In genomic region chr15:63834500-63835210, GRCh38 we compare ENCODE assay signal across 8 cellular contexts. TPM values are rescaled to one million over a fixed set of nuclear protein-coding genes. Genes with fewer than 3 reads are reported as not detected.
DNase-seq lines count a peak whose midpoint lies in the region; ATAC-seq and TF ChIP-seq lines count a peak whose summit lies in the region.

No MANE protein-coding gene starts in this region.

- RAD21 ChIA-PET in HCT116 (lab: Charles Lee; ENCODE audit: low non-redundant PET in 1 of 2, low total read pairs in 2 of 2, uncharacterized antibody in 2 of 2, unreplicated experiment in 2 of 2) = no interaction called here

- peak overlapping the region; percentile 93 for H3K9ac ChIP-seq in HCT116 (ENCODE audit: low read length)

- WGBS in right cardiac atrium = 52% methylated on average over 11 of the region's 11 CpGs
- 49 to 56% (median 55%) methylated on average over 11 of the region's 11 CpGs for WGBS in spleen, 5 donors

- H3K36me3 Mint-ChIP-seq in WTC11 = no peaks in the 10 kb centered on the region

- DNase-seq in HCT116 (ENCODE audit: low read depth, low spot score) = no peak
- no peak for DNase-seq in WTC11 (ENCODE audit: low spot score)
- no peak for DNase-seq in right cardiac atrium
- no peak for DNase-seq in spleen
- no peak for DNase-seq in NOMO-1 treated with DMSO at 0.1 percent for 48 hours (lab: John Stamatoyannopoulos, UW; ENCODE audit: unreplicated experiment)
- DNase-seq in stimulated activated naive CD4-positive, alpha-beta T cell treated with Interleukin-2 at 50 U/mL for 16 hours (lab: John Stamatoyannopoulos, UW) = no peak
- no peak for DNase-seq in midbrain (lab: John Stamatoyannopoulos, UW)

- BruUV-seq in HCT116 (replicated peaks; lab: Mats Ljungman, UMichigan) = no TSS peak

- H3K79me2 ChIP-seq in HCT116 (ENCODE audit: insufficient read depth, low read length) = peaks cover 6% of the 10 kb centered on the region; the same call in 1 of the 2 replicates

- no peak for TF ChIP-seq RAD21 in HCT116 (IDR thresholded peaks at IDR 0.05; ENCODE audit: low read depth)

- peak overlapping the region; percentile 84 for H2AFZ ChIP-seq in HCT116 (ENCODE audit: low read depth, low read length, poor library complexity, severe bottlenecking)

- no peaks in the 10 kb centered on the region for H3K9me3 ChIP-seq in HCT116 (ENCODE audit: control insufficient read depth in 1 of 2, insufficient read depth in 1 of 2, low read depth in 1 of 2, low read length in 2 of 2)
- H3K9me3 ChIP-seq in right cardiac atrium (ENCODE audit: control insufficient read depth, low read length) = no peaks in the 10 kb centered on the region
- H3K9me3 ChIP-seq in spleen = no peaks in the 10 kb centered on the region

- TF ChIP-seq CTCF in HCT116 (IDR thresholded peaks at IDR 0.05 in 2 of 3, conservative IDR thresholded peaks at IDR 0.05 in 1 of 3; ENCODE audit: borderline replicate concordance in 1 of 3, insufficient read depth in 1 of 3, low read depth in 2 of 3, low read length in 2 of 3) (no peak), WTC11 (IDR thresholded peaks at IDR 0.05) (no peak), spleen (IDR thresholded peaks at IDR 0.05 in 8 of 11, conservative IDR thresholded peaks at IDR 0.05 in 3 of 11) (no peak)

- TF ChIP-seq POLR2A in HCT116 (IDR thresholded peaks at IDR 0.05; ENCODE audit: borderline replicate concordance, extremely low read depth, insufficient read depth, insufficient read length) (peak; percentile 20), spleen (IDR thresholded peaks at IDR 0.05) (no peak)

- H3K9me2 ChIP-seq in HCT116 (ENCODE audit: insufficient read depth) = no peaks in the 10 kb centered on the region

- peak overlapping the region; percentile 73 for H3K27ac ChIP-seq in HCT116 (ENCODE audit: low read depth, low read length)
- peak overlapping the region; percentile 74 for H3K27ac ChIP-seq in right cardiac atrium (ENCODE audit: low read length)
- H3K27ac ChIP-seq in spleen = peak overlapping the region; percentile 93 to 98 (median 96)

- H3K4me1 ChIP-seq in HCT116 (ENCODE audit: control insufficient read depth in 1 of 2, insufficient read depth in 2 of 2, low read length in 2 of 2) (peaks cover 4 to 14% of the 10 kb centered on the region in 2 experiments; a peak in 3 of 4 replicates), right cardiac atrium (ENCODE audit: control insufficient read depth, insufficient read depth, low read length) (no peaks in the 10 kb centered on the region), spleen (peaks cover 19 to 49% (median 43%) of the 10 kb centered on the region in 6 donors)

- intact Hi-C loops in HCT116 (cut with micrococcal nuclease) (loop anchor here (5.0 kb wide), 1 partner anchor 233 kb away; no protein-coding TSS in a partner anchor), right cardiac atrium (cut with DNase I) (no loop called here), spleen (cut with DNase I; ENCODE audit: low total_unique reads) (loop anchor here (10.0 kb wide), 2 partner anchors 60 to 210 kb away; partner anchors contain the start of gene DAPK2)

- H3K4me1 Mint-ChIP-seq in WTC11 = peaks cover 5% of the 10 kb centered on the region

- no peaks in the 10 kb centered on the region for H3K27me3 Mint-ChIP-seq in WTC11 (ENCODE audit: low read depth)

- no peaks in the 10 kb centered on the region for H3K27me3 ChIP-seq in HCT116 (ENCODE audit: insufficient read depth, low read length)
- no peaks in the 10 kb centered on the region for H3K27me3 ChIP-seq in right cardiac atrium (ENCODE audit: control insufficient read depth, insufficient read depth)
- H3K27me3 ChIP-seq in spleen (replicated peaks in 1 of 7) = no peaks in the 10 kb centered on the region

- ATAC-seq in HCT116 (no peak; the same call in 1 of the 2 replicates), WTC11 (no peak), right cardiac atrium (no peak), HG02623 (IDR thresholded peaks at IDR 0.05; ENCODE audit: unreplicated experiment) (no peak)

- H3K9me3 Mint-ChIP-seq in WTC11 = no peaks in the 10 kb centered on the region

- H4K20me1 ChIP-seq in HCT116 (ENCODE audit: insufficient read depth) = no peaks in the 10 kb centered on the region

- CTCF ChIA-PET in HCT116 (lab: Charles Lee) = no interaction called here
- CTCF ChIA-PET in WTC11 (lab: Charles Lee) = no interaction called here

- H3K4me3 Mint-ChIP-seq in WTC11 = peak overlapping the region; percentile 76

- peak overlapping the region; percentile 92 for H3K4me2 ChIP-seq in HCT116 (ENCODE audit: low read length)

- H3K4me3 ChIP-seq in HCT116 (replicated peaks in 1 of 2; ENCODE audit: low read depth in 1 of 2, low read length in 2 of 2) (peak overlapping the region; percentile 67 to 87), right cardiac atrium (ENCODE audit: low read length) (peak overlapping the region; percentile 99), spleen (peak overlapping the region; percentile 71 to 90 (median 80))

- POLR2A ChIA-PET in HCT116 (lab: Charles Lee) = no interaction called here
- POLR2A ChIA-PET in WTC11 (lab: Charles Lee) = interaction anchor here (1.5 kb wide), 1 partner anchor 20 kb away, joined by 3 read pairs; no protein-coding TSS in a partner anchor

- H3K27ac Mint-ChIP-seq in WTC11 = peak overlapping the region; percentile 79

- H3K36me3 ChIP-seq in HCT116 (ENCODE audit: control insufficient read depth in 1 of 2, insufficient read depth in 2 of 2, low read length in 2 of 2) = no peaks in the 10 kb centered on the region
- H3K36me3 ChIP-seq in spleen = no peaks in the 10 kb centered on the region

TF ChIP-seq in HCT116, 20 proteins besides CTCF, POLR2A, EP300 and RAD21:
- TF ChIP-seq ATF3 (IDR thresholded peaks at IDR 0.05) (no peak), ELF1 (IDR thresholded peaks at IDR 0.05; ENCODE audit: borderline replicate concordance, low read depth) (no peak), JUND (IDR thresholded peaks at IDR 0.05) (no peak), ZBTB33 (IDR thresholded peaks at IDR 0.05; ENCODE audit: extremely low read depth, insufficient replicate concordance, low read length) (no peak), ZFX (IDR thresholded peaks at IDR 0.05) (no peak)

TF ChIP-seq in WTC11, 78 proteins besides CTCF, POLR2A, EP300 and RAD21:
- TF ChIP-seq JAZF1 (CRISPR knock-in tag; IDR thresholded peaks at IDR 0.05) (no peak), ETV6 (CRISPR knock-in tag; IDR thresholded peaks at IDR 0.05) (no peak), NFE2L1 (CRISPR knock-in tag; IDR thresholded peaks at IDR 0.05) (no peak), ZNF138 (CRISPR knock-in tag; conservative IDR thresholded peaks at IDR 0.05) (no peak), ELF4 (CRISPR knock-in tag; IDR thresholded peaks at IDR 0.05; ENCODE audit: low read depth) (no peak), USF1 (CRISPR knock-in tag; IDR thresholded peaks at IDR 0.05) (no peak), RELA (CRISPR knock-in tag; IDR thresholded peaks at IDR 0.05; ENCODE audit: borderline replicate concordance) (no peak), ESRRA (CRISPR knock-in tag; IDR thresholded peaks at IDR 0.05; ENCODE audit: borderline replicate concordance) (no peak), ZNF425 (CRISPR knock-in tag; conservative IDR thresholded peaks at IDR 0.05) (no peak)

RNA-seq across cellular contexts. Expression of gene HERC1, which starts 0.9 kb away (rescaled TPM):
- total RNA-seq in HCT116 (2021; ENCODE audit: unreplicated experiment) = 32.7 TPM
- polyA plus RNA-seq in HCT116 (2012) = 16.0 and 18.1 TPM in 2 replicates
- total RNA-seq in WTC11 (2021) = 36.2 to 47.8 TPM (median 42.6 TPM) in 3 replicates
- 10 to 100 TPM; 83.8 to 98.6 (median 85.8) TPM for total RNA-seq in right cardiac atrium
- 47.7 TPM for polyA plus RNA-seq in right cardiac atrium
- total RNA-seq in spleen = 100 to 1,000 TPM; 157 to 203 (median 178) TPM
- polyA plus RNA-seq in spleen = 10 to 100 TPM; 18.7 to 27.8 (median 18.8) TPM

Comparison
In these comparisons a context has a peak if more than half of its experiments do, and no peak if none do; other contexts are left out.
1. intact Hi-C loops: an anchor here in HCT116 (5.0 kb wide) and spleen (10.0 kb wide); none called in right cardiac atrium.